In the genomic region with DNA sequence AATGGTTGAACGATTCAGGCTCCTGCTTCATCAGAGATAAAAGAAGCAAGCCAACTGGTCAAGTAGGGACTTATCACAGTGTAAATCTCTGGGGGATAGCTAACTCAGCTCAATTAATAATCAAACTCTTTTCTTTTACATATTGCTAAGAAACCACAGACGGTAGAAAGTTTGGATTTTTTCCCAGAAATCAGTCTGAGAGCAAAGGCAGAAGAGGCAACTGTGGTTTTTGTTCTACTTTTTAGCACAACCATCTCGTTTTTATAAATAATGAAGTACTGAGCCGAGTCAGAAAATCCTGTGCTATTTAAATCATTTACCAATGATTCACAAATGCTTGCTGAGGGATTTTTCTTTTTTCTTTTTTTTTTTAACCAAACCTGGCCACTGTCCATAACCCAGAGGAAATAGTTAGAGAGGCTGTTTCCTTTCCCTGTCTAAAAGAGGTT, we compare ENCODE assay signal across 8 cellular contexts.
DNase-seq lines count a peak whose midpoint lies in the region; ATAC-seq lines count a peak whose summit lies in the region.

No MANE protein-coding gene starts in this region.

- peak; percentile 62 for ATAC-seq in GM19397 (IDR thresholded peaks at IDR 0.05; ENCODE audit: unreplicated experiment)
- peak; percentile 78 for ATAC-seq in HG03378 (IDR thresholded peaks at IDR 0.05; ENCODE audit: unreplicated experiment)
- ATAC-seq in GM19455 (IDR thresholded peaks at IDR 0.05; ENCODE audit: unreplicated experiment) = no peak
- ATAC-seq in GM21576 (IDR thresholded peaks at IDR 0.05; ENCODE audit: unreplicated experiment) = no peak

- DNase-seq in cerebellar cortex (ENCODE audit: low spot score) = peak; percentile 6
- DNase-seq in pons (ENCODE audit: low spot score) = peak; percentile 12
- DNase-seq in cerebellum (ENCODE audit: low spot score) = no peak
- DNase-seq in stimulated activated CD4-positive, alpha-beta T cell treated with anti-CD3 and anti-CD28 coated beads, Interleukin-15, amount 100 ng/mL, for 24 hours = no peak

Comparison
In these comparisons a context has a peak if more than half of its experiments do, and no peak if none do; other contexts are left out.
1. ATAC-seq: peak in GM19397 (single experiment) and HG03378 (single experiment); none in GM19455 (single experiment) and GM21576 (single experiment).
2. DNase-seq: peak in cerebellar cortex (single experiment) and pons (single experiment); none in cerebellum (single experiment) and stimulated activated CD4-positive, alpha-beta T cell treated with anti-CD3 and anti-CD28 coated beads, Interleukin-15, amount 100 ng/mL, for 24 hours (single experiment).